In genomic region chr19:39670998-39671397, GRCh38 we compare ENCODE assay signal across 27 cellular contexts. TPM values are rescaled to one million over a fixed set of nuclear protein-coding genes. Genes with fewer than 3 reads are reported as not detected.
"Had no signal": no experiment of that assay in that cellular context is flagged by ENCODE, and none has a peak within 500 bp of the region (broad histone marks: within the 10 kb centered on the region; RNA-seq: fewer than 3 reads in every experiment).

No MANE protein-coding gene starts in this region.

- H3K27ac ChIP-seq: SK-N-MC had no signal

- H3K36me3 Mint-ChIP-seq: activated CD4-positive, alpha-beta memory T cell treated with anti-CD3 and anti-CD28 coated beads for 36 hours; activated naive CD8-positive, alpha-beta T cell; brain; T-cell had no signal

- H3K4me3 Mint-ChIP-seq: activated CD4-positive, alpha-beta memory T cell treated with anti-CD3 and anti-CD28 coated beads for 36 hours; activated CD4-positive, alpha-beta T cell treated with anti-CD3 and anti-CD28 coated beads, Interleukin-2, amount 10 ng/mL, durations not matched to agents 7 days and 5 days; activated naive CD4-positive, alpha-beta T cell treated with anti-CD3 and anti-CD28 coated beads for 36 hours; activated naive CD8-positive, alpha-beta T cell; activated T-helper 17 cell treated with anti-CD3 and anti-CD28 coated beads, Interleukin-2, amount 50 U/mL, for 72 hours; brain; central memory CD8-positive, alpha-beta T cell; T-cell had no signal

- H3K9me3 Mint-ChIP-seq: activated naive CD4-positive, alpha-beta T cell treated with anti-CD3 and anti-CD28 coated beads for 36 hours; activated T-helper 17 cell treated with anti-CD3 and anti-CD28 coated beads, Interleukin-2, amount 50 U/mL, for 72 hours; central memory CD8-positive, alpha-beta T cell; T-cell had no signal

- H3K4me1 Mint-ChIP-seq: brain had no signal

- ATAC-seq: activated T-helper 17 cell treated with anti-CD3 and anti-CD28 coated beads, Interleukin-2, amount 50 U/mL, for 72 hours; Right ventricle myocardium inferior had no signal

- DNase-seq: activated CD4-positive, alpha-beta memory T cell treated with anti-CD3 and anti-CD28 coated beads for 36 hours; activated CD4-positive, alpha-beta T cell treated with anti-CD3 and anti-CD28 coated beads, Interleukin-2, amount 10 ng/mL, durations not matched to agents 7 days and 5 days; activated CD4-positive, CD25-positive, alpha-beta regulatory T cell; activated gamma-delta T cell; activated naive CD4-positive, alpha-beta T cell treated with anti-CD3 and anti-CD28 coated beads for 36 hours; activated T-cell treated with anti-CD3 and anti-CD28 coated beads for 4 hours; activated T-cell treated with anti-CD3 and anti-CD28 coated beads, Interleukin-2, amount 50 U/mL, for 48 hours; KBM-7; NCI-H1092; NCI-H1694 treated with DMSO at 0.1 percent for 48 hours; NCI-H2029 treated with DMSO at 0.1 percent for 48 hours; NCI-H446 treated with DMSO at 0.1 percent for 48 hours; NCI-H524 treated with DMSO at 0.1 percent for 48 hours; RPMI8226; T-cell; T-helper 2 cell; T1000 had no signal

- H3K4me3 ChIP-seq: SK-N-MC had no signal

- H3K27ac Mint-ChIP-seq: activated CD4-positive, alpha-beta memory T cell treated with anti-CD3 and anti-CD28 coated beads for 36 hours; activated CD4-positive, alpha-beta T cell treated with anti-CD3 and anti-CD28 coated beads, Interleukin-2, amount 10 ng/mL, durations not matched to agents 7 days and 5 days; activated naive CD4-positive, alpha-beta T cell treated with anti-CD3 and anti-CD28 coated beads for 36 hours; activated naive CD8-positive, alpha-beta T cell; activated T-helper 17 cell treated with anti-CD3 and anti-CD28 coated beads, Interleukin-2, amount 50 U/mL, for 72 hours; brain had no signal

RNA-seq across cellular contexts. Expression of gene LGALS16, which starts 15.3 kb away (rescaled TPM):
- total RNA-seq: activated CD4-positive, alpha-beta memory T cell treated with anti-CD3 and anti-CD28 coated beads for 36 hours; activated CD4-positive, alpha-beta T cell treated with anti-CD3 and anti-CD28 coated beads, Interleukin-2, amount 10 ng/mL, durations not matched to agents 7 days and 5 days; activated CD8-positive, alpha-beta memory T cell treated with anti-CD3 and anti-CD28 coated beads for 36 hours; activated naive CD4-positive, alpha-beta T cell treated with anti-CD3 and anti-CD28 coated beads for 36 hours; activated T-helper 17 cell treated with anti-CD3 and anti-CD28 coated beads, Interleukin-2, amount 50 U/mL, for 72 hours; astrocyte; MCF 10A; OCI-LY7; Right ventricle myocardium inferior; T-cell had no signal

RNA-seq across cellular contexts. Expression of gene LGALS14, which starts 33.3 kb away (rescaled TPM):
- total RNA-seq: activated CD4-positive, alpha-beta T cell treated with anti-CD3 and anti-CD28 coated beads, Interleukin-2, amount 10 ng/mL, durations not matched to agents 7 days and 5 days; activated CD8-positive, alpha-beta memory T cell treated with anti-CD3 and anti-CD28 coated beads for 36 hours; astrocyte; MCF 10A; OCI-LY7; Right ventricle myocardium inferior had no signal
